ENCODE assay signal across 20 cellular contexts in the genomic region with DNA sequence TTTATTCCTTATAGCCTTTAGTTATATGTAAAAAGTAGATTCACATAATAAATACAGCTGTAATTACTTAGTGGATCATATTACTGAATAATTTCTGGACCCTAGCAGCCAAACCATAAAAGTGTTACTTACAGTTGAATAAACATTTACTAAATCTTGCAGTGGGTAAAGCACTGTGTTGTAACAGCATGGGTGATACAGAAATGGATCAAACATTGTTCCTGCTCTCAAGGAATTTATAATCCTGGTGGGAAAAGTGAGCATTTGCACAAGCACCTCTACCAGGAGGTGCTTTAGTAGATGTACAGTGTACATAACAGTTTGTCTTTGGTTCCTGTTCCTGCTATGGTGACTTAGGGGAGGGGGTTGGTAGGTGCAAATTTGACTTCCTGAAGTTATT. TPM values are rescaled to one million over a fixed set of nuclear protein-coding genes. Genes with fewer than 3 reads are reported as not detected.
A peak's percentile ranks its signal among the peaks of the same experiment; 100 is the strongest.
DNase-seq lines count a peak whose midpoint lies in the region; ATAC-seq and TF ChIP-seq lines count a peak whose summit lies in the region.
"Had no signal": no experiment of that assay in that cellular context is flagged by ENCODE, and none has a peak within 500 bp of the region (broad histone marks: within the 10 kb centered on the region; RNA-seq: fewer than 3 reads in every experiment).

No MANE protein-coding gene starts in this region.

- H3K27me3 Mint-ChIP-seq in activated naive CD8-positive, alpha-beta T cell = no peaks in the 10 kb centered on the region
- H3K27me3 Mint-ChIP-seq in activated naive CD8-positive, alpha-beta T cell treated with anti-CD3 and anti-CD28 coated beads for 36 hours = no peaks in the 10 kb centered on the region
- no peaks in the 10 kb centered on the region for H3K27me3 Mint-ChIP-seq in chondrocyte (ENCODE audit: low read depth)

- H3K9me3 ChIP-seq in HEK293 (ENCODE audit: control insufficient read depth, insufficient read depth, low read depth, low read length) (no peaks in the 10 kb centered on the region), tibial nerve (peaks cover 0 to 6% (median 0%) of the 10 kb centered on the region in 4 donors)

- peak overlapping the region; percentile 55 for H3K27ac Mint-ChIP-seq in activated naive CD8-positive, alpha-beta T cell
- H3K27ac Mint-ChIP-seq in activated naive CD8-positive, alpha-beta T cell treated with anti-CD3 and anti-CD28 coated beads for 36 hours = no peak overlapping the region
- peak overlapping the region; percentile 54 for H3K27ac Mint-ChIP-seq in chondrocyte (ENCODE audit: unreplicated experiment)
- H3K27ac Mint-ChIP-seq: CD14-positive monocyte had no signal

- TF ChIP-seq EP300 in tibial nerve (IDR thresholded peaks at IDR 0.05) = no peak

- TF ChIP-seq CTCF in HEK293 (tag by site-specific recombination; IDR thresholded peaks at IDR 0.05) (no peak), chondrocyte (IDR thresholded peaks at IDR 0.05) (no peak), tibial nerve (IDR thresholded peaks at IDR 0.05) (no peak)

- CTCF ChIA-PET in HEK293 (lab: Yijun Ruan, JAX) = interaction anchor here (0.8 kb wide), 1 partner anchor 37 kb away, joined by 4 read pairs; no protein-coding TSS in a partner anchor

- POLR2A ChIA-PET in HEK293 (lab: Yijun Ruan, JAX) = no interaction called here

- no peak for TF ChIP-seq POLR2A in tibial nerve (IDR thresholded peaks at IDR 0.05)

- H3K36me3 ChIP-seq in HEK293 (ENCODE audit: control insufficient read depth in 2 of 2, insufficient read depth in 1 of 2, low read length in 2 of 2) = no peaks in the 10 kb centered on the region
- H3K36me3 ChIP-seq in tibial nerve = peaks cover 0 to 16% (median 0%) of the 10 kb centered on the region in 3 donors

- no peak for ATAC-seq in HG03280 (IDR thresholded peaks at IDR 0.05; ENCODE audit: unreplicated experiment)
- ATAC-seq: HepG2, SK-N-SH treated with all-trans-retinoic acid at 6 μM for 48 hours had no signal

- DNase-seq in activated naive CD8-positive, alpha-beta T cell treated with anti-CD3 and anti-CD28 coated beads for 36 hours = no peak
- DNase-seq in chondrocyte (ENCODE audit: low spot score) (no peak), NCI-H2029 (lab: John Stamatoyannopoulos, UW) (no peak), GDM1 (lab: John Stamatoyannopoulos, UW) (no peak), tibial nerve (ENCODE audit: low spot score in 2 of 2) (no peak)
- DNase-seq: GM23248, HCEC 1CT, NCI-H1048, NCI-H146, NCI-H2107, NCI-H2227 treated with DMSO at 0.1 percent for 48 hours, NCI-H524 treated with DMSO at 0.1 percent for 48 hours, SHP77 treated with DMSO at 0.1 percent for 48 hours had no signal

- H3K4me3 Mint-ChIP-seq in activated naive CD8-positive, alpha-beta T cell = no peak overlapping the region
- H3K4me3 Mint-ChIP-seq in activated naive CD8-positive, alpha-beta T cell treated with anti-CD3 and anti-CD28 coated beads for 36 hours = no peak overlapping the region
- no peak overlapping the region for H3K4me3 Mint-ChIP-seq in chondrocyte (ENCODE audit: unreplicated experiment)
- H3K4me3 Mint-ChIP-seq: CD14-positive monocyte had no signal

- peaks cover 4% of the 10 kb centered on the region; the same call in 1 of the 2 replicates for H3K4me1 ChIP-seq in HEK293 (ENCODE audit: control insufficient read depth, insufficient read depth, low read length)
- peaks cover 0 to 30% (median 0%) of the 10 kb centered on the region in 4 donors for H3K4me1 ChIP-seq in tibial nerve

- H3K9me3 Mint-ChIP-seq in activated naive CD8-positive, alpha-beta T cell (ENCODE audit: low read depth) = peaks cover 6% of the 10 kb centered on the region
- peaks cover 7% of the 10 kb centered on the region for H3K9me3 Mint-ChIP-seq in activated naive CD8-positive, alpha-beta T cell treated with anti-CD3 and anti-CD28 coated beads for 36 hours
- peaks cover 7% of the 10 kb centered on the region for H3K9me3 Mint-ChIP-seq in chondrocyte (ENCODE audit: low read depth)

- H3K27ac ChIP-seq in HEK293 (ENCODE audit: extremely low read depth, low read depth, low read length) (no peak overlapping the region), tibial nerve (no peak overlapping the region)
- H3K27ac ChIP-seq: GM23248, KMS-11 had no signal

- peaks cover 16% of the 10 kb centered on the region for H3K36me3 Mint-ChIP-seq in activated naive CD8-positive, alpha-beta T cell
- H3K36me3 Mint-ChIP-seq in activated naive CD8-positive, alpha-beta T cell treated with anti-CD3 and anti-CD28 coated beads for 36 hours = peaks cover 33% of the 10 kb centered on the region
- peaks cover 6% of the 10 kb centered on the region for H3K36me3 Mint-ChIP-seq in chondrocyte (ENCODE audit: low read depth)

- no peak overlapping the region for H3K4me3 ChIP-seq in HEK293 (ENCODE audit: low read depth, low read length)
- H3K4me3 ChIP-seq in tibial nerve = no peak overlapping the region
- H3K4me3 ChIP-seq: GM23248 had no signal

- H3K4me1 Mint-ChIP-seq in activated naive CD8-positive, alpha-beta T cell (ENCODE audit: low read depth) = peaks cover 54% of the 10 kb centered on the region
- peaks cover 46% of the 10 kb centered on the region for H3K4me1 Mint-ChIP-seq in activated naive CD8-positive, alpha-beta T cell treated with anti-CD3 and anti-CD28 coated beads for 36 hours
- H3K4me1 Mint-ChIP-seq in chondrocyte (ENCODE audit: low read depth) = peaks cover 27% of the 10 kb centered on the region

- H3K27me3 ChIP-seq in tibial nerve = no peaks in the 10 kb centered on the region

TF ChIP-seq in HEK293, 187 proteins besides CTCF, POLR2A, EP300 and RAD21:
- TF ChIP-seq TRIM28 (IDR thresholded peaks at IDR 0.05; ENCODE audit: borderline replicate concordance, low read length) = 0 out of 2 replicates have a peak, but pooled peaks have one; percentile 32
- peak; percentile 53 for TF ChIP-seq ZNF341 (tag by site-specific recombination; IDR thresholded peaks at IDR 0.05; ENCODE audit: low read depth)
- TF ChIP-seq, protein P1, sequence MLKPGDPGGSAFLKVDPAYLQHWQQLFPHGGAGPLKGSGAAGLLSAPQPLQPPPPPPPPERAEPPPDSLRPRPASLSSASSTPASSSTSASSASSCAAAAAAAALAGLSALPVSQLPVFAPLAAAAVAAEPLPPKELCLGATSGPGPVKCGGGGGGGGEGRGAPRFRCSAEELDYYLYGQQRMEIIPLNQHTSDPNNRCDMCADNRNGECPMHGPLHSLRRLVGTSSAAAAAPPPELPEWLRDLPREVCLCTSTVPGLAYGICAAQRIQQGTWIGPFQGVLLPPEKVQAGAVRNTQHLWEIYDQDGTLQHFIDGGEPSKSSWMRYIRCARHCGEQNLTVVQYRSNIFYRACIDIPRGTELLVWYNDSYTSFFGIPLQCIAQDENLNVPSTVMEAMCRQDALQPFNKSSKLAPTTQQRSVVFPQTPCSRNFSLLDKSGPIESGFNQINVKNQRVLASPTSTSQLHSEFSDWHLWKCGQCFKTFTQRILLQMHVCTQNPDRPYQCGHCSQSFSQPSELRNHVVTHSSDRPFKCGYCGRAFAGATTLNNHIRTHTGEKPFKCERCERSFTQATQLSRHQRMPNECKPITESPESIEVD (tag by site-specific recombination; IDR thresholded peaks at IDR 0.05) = peak; percentile 82
- no peak for TF ChIP-seq ZNF76 (tag by site-specific recombination; IDR thresholded peaks at IDR 0.05; ENCODE audit: borderline replicate concordance, low read depth)

RNA-seq across cellular contexts. Expression of a gene that starts 25.0 kb away (rescaled TPM):
- total RNA-seq in activated naive CD8-positive, alpha-beta T cell treated with anti-CD3 and anti-CD28 coated beads for 36 hours = 10 to 100 TPM; 16.3 to 17.4 TPM
- total RNA-seq in chondrocyte = 26.1 to 29.6 TPM (median 29.5 TPM) in 3 replicates
- total RNA-seq in tibial nerve = 10 to 100 TPM in 3 of 4 donors, 1 to 10 TPM in 1; 8.8 to 24.9 (median 24.0) TPM
